1 cellular context compared by ENCODE assay signal in the genomic region with DNA sequence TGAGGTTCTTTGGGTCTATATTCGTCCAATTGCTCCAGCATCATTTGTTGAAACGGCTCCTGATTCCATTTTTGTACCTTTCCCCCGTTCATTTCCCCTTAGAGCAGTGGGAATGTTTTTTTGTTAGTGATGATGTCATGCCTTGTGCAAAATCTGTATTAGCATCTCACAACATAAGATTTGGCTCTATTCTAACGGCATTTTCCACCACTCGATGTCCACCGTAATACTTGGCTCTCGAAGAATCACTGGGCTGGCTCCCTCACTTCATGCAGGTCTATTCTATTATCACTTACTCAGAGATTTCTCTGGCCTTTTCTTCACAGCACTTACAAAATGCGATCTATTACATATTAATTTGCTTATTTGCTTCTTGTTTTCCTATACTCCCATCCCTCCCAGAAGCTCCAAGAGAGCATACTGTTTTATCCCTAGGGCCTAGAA.
TF ChIP-seq lines count a peak whose summit lies in the region.

No MANE protein-coding gene starts in this region.

TF ChIP-seq in WTC11, 78 proteins besides CTCF, POLR2A, EP300 and RAD21 (continued from another document):
- TF ChIP-seq IRF2 (CRISPR knock-in tag; IDR thresholded peaks at IDR 0.05; ENCODE audit: borderline replicate concordance, low read depth) (no peak), GRHL2 (CRISPR knock-in tag; IDR thresholded peaks at IDR 0.05; ENCODE audit: insufficient replicate concordance, severe bottlenecking) (no peak), RELA (CRISPR knock-in tag; IDR thresholded peaks at IDR 0.05; ENCODE audit: borderline replicate concordance) (no peak)
TF ChIP-seq in WTC11: peak in this region for 0.
